19 cellular contexts compared by ENCODE assay signal in the genomic region with DNA sequence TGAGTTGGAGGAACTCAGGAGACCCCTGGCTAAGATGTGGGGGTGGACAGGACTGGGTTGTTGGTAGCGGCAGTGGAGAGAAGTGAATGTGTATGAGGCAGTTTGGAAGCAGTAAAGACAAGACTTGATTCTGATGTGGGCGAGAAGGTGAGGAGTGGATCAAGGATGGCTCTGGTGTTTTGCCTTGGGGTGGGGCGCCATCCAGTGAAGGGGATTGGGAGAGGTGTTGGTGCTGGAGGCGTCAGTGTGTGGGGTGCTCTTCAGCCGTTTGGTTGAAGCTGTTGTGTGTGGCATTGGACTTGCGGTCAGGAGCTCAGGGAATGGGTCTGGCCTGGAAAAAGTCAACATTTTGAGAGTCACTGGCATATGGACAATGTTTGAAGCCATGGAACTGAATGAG. TPM values are rescaled to one million over a fixed set of nuclear protein-coding genes. Genes with fewer than 3 reads are reported as not detected.
DNase-seq lines count a peak whose midpoint lies in the region; ATAC-seq, FAIRE-seq and TF ChIP-seq lines count a peak whose summit lies in the region.
"Had no signal": no experiment of that assay in that cellular context is flagged by ENCODE, and none has a peak within 500 bp of the region (broad histone marks: within the 10 kb centered on the region; RNA-seq: fewer than 3 reads in every experiment).

No MANE protein-coding gene starts in this region.

- intact Hi-C loops in K562 (cut with micrococcal nuclease): no loop called here
- intact Hi-C loops in CD8-positive, alpha-beta T cell (cut with DNase I, micrococcal nuclease): loop anchor here in 1 of 2 experiments (10.0 kb wide), 1 partner anchor 62 kb away; no protein-coding TSS in a partner anchor

- BruUV-seq in K562 (replicated peaks; lab: Mats Ljungman, UMichigan): no TSS peak

- no peak overlapping the region for H3K4me3 Mint-ChIP-seq in T-helper 2 cell treated with Interferon-gamma antibody and Interleukin-4, amounts not matched to agents 5 μg/mL and 100 μg/mL, for 36 hours
- H3K4me3 Mint-ChIP-seq in neural progenitor cell: no peak overlapping the region
- no peak overlapping the region for H3K4me3 Mint-ChIP-seq in CD8-positive, alpha-beta T cell
- H3K4me3 Mint-ChIP-seq: B cell had no signal

- H3K4me2 ChIP-seq in DND-41 (ENCODE audit: insufficient read depth, low read length) (no peak overlapping the region), K562 (ENCODE audit: insufficient read depth, low read length) (no peak overlapping the region), neural progenitor cell (no peak overlapping the region)

- H3K9ac ChIP-seq in DND-41 (ENCODE audit: low read depth, low read length) (no peak overlapping the region), K562 (ENCODE audit: insufficient read depth in 1 of 2, low read depth in 2 of 2, low read length in 2 of 2) (no peak overlapping the region), neural progenitor cell (no peak overlapping the region)

- H3K4me3 ChIP-seq in DND-41 (ENCODE audit: low read depth in 1 of 2, low read length in 2 of 2) (no peak overlapping the region), K562 (no peak overlapping the region), neural progenitor cell (no peak overlapping the region)
- no peak overlapping the region for H3K4me3 ChIP-seq in CD8-positive, alpha-beta T cell (ENCODE audit: low read depth, low read length)

- H3K36me3 ChIP-seq in DND-41 (ENCODE audit: insufficient read depth, low read length) (peaks cover 93% of the 10 kb centered on the region), K562 (ENCODE audit: control insufficient read depth, insufficient read depth, low read length) (peaks cover 63% of the 10 kb centered on the region), neural progenitor cell (peaks cover 11% of the 10 kb centered on the region)
- peaks cover 17% of the 10 kb centered on the region for H3K36me3 ChIP-seq in CD8-positive, alpha-beta T cell (ENCODE audit: insufficient read depth, low read length)

- 62% methylated on average over 6 of the region's 6 CpGs for whole genome bisulfite sequencing in K562 (ENCODE audit: insufficient coverage, low coverage, missing lambda C conversion rate)

- TF ChIP-seq EP300 in K562 (IDR thresholded peaks at IDR 0.05; ENCODE audit: low read length): no peak

- no peak for FAIRE-seq in K562 (lab: Jason Lieb, UNC)
- FAIRE-seq: GM12891, GM18507, RCC 7860 had no signal

- H2AFZ ChIP-seq in DND-41 (ENCODE audit: low read depth, low read length) (no peak overlapping the region), K562 (ENCODE audit: low read depth, low read length) (no peak overlapping the region), neural progenitor cell (replicated peaks) (no peak overlapping the region)

- H4K20me1 ChIP-seq in DND-41 (ENCODE audit: insufficient read depth, low read length): peaks cover 9% of the 10 kb centered on the region; the same call in 1 of the 2 replicates
- no peaks in the 10 kb centered on the region for H4K20me1 ChIP-seq in K562 (replicated peaks; ENCODE audit: control insufficient read depth, insufficient read depth, low read length)
- peaks cover 5% of the 10 kb centered on the region for H4K20me1 ChIP-seq in neural progenitor cell (ENCODE audit: low read depth)

- ATAC-seq in DND-41 (ENCODE audit: insufficient read depth, low read depth): no peak
- ATAC-seq in K562: peak; percentile 35; the same call in 1 of the 3 replicates
- ATAC-seq in CD8-positive, alpha-beta T cell: no peak

- H3K79me2 ChIP-seq in DND-41 (ENCODE audit: insufficient read depth, low read length): peaks cover 4% of the 10 kb centered on the region; the same call in 1 of the 2 replicates
- H3K79me2 ChIP-seq in K562 (ENCODE audit: control insufficient read depth, insufficient read depth, low read length): no peaks in the 10 kb centered on the region
- H3K79me2 ChIP-seq in neural progenitor cell (ENCODE audit: low read depth): peaks cover 3% of the 10 kb centered on the region

- TF ChIP-seq RAD21 in K562 (CRISPR knock-in tag; conservative IDR thresholded peaks at IDR 0.05 in 1 of 2, IDR thresholded peaks at IDR 0.05 in 1 of 2): no peak

- H3K27me3 ChIP-seq in DND-41 (ENCODE audit: insufficient read depth, low read length, poor library complexity): no peaks in the 10 kb centered on the region
- H3K27me3 ChIP-seq in K562 (ENCODE audit: control insufficient read depth in 2 of 2, insufficient read depth in 2 of 2, low read length in 2 of 2): no peaks in the 10 kb centered on the region
- no peaks in the 10 kb centered on the region for H3K27me3 ChIP-seq in neural progenitor cell
- H3K27me3 ChIP-seq in CD8-positive, alpha-beta T cell (ENCODE audit: insufficient read depth, low read length): no peaks in the 10 kb centered on the region

- peaks cover 42% of the 10 kb centered on the region for H3K36me3 Mint-ChIP-seq in T-helper 2 cell treated with Interferon-gamma antibody and Interleukin-4, amounts not matched to agents 5 μg/mL and 100 μg/mL, for 36 hours (ENCODE audit: low read depth)
- peaks cover 32% of the 10 kb centered on the region for H3K36me3 Mint-ChIP-seq in neural progenitor cell
- peaks cover 84% of the 10 kb centered on the region for H3K36me3 Mint-ChIP-seq in CD8-positive, alpha-beta T cell

- peak; percentile 17 for TF ChIP-seq CTCF in DND-41 (IDR thresholded peaks at IDR 0.05; ENCODE audit: borderline replicate concordance, extremely low read depth, low read length, poor library complexity, severe bottlenecking)
- 0 out of 6 replicates have a peak, but pooled peaks of 1 of the 3 experiments have one; percentile 14 for TF ChIP-seq CTCF in K562 (IDR thresholded peaks at IDR 0.05 in 2 of 3, conservative IDR thresholded peaks at IDR 0.05 in 1 of 3; ENCODE audit: insufficient read depth in 2 of 3, low read depth in 1 of 3, low read length in 3 of 3)
- TF ChIP-seq CTCF in neural progenitor cell (IDR thresholded peaks at IDR 0.05): no peak
- no peak for TF ChIP-seq CTCF in CD8-positive, alpha-beta T cell (IDR thresholded peaks at IDR 0.05)

- no peaks in the 10 kb centered on the region for H3K27me3 Mint-ChIP-seq in T-helper 2 cell treated with Interferon-gamma antibody and Interleukin-4, amounts not matched to agents 5 μg/mL and 100 μg/mL, for 36 hours (ENCODE audit: low read depth)
- no peaks in the 10 kb centered on the region for H3K27me3 Mint-ChIP-seq in neural progenitor cell (ENCODE audit: insufficient read depth, low read depth)
- H3K27me3 Mint-ChIP-seq in CD8-positive, alpha-beta T cell (ENCODE audit: low read depth): no peaks in the 10 kb centered on the region
- H3K27me3 Mint-ChIP-seq: B cell had no signal

- H3K9me3 Mint-ChIP-seq in T-helper 2 cell treated with Interferon-gamma antibody and Interleukin-4, amounts not matched to agents 5 μg/mL and 100 μg/mL, for 36 hours: no peaks in the 10 kb centered on the region
- no peaks in the 10 kb centered on the region for H3K9me3 Mint-ChIP-seq in neural progenitor cell
- no peaks in the 10 kb centered on the region for H3K9me3 Mint-ChIP-seq in CD8-positive, alpha-beta T cell

- in situ Hi-C loops in K562 (cut with MboI): no loop called here

- H3K9me1 ChIP-seq in K562 (ENCODE audit: control insufficient read depth, insufficient read depth, low read length): no peaks in the 10 kb centered on the region

- H3K27ac ChIP-seq in DND-41 (ENCODE audit: low read length): no peak overlapping the region
- H3K27ac ChIP-seq in K562 (ENCODE audit: extremely low read depth, low read depth, low read length): no peak overlapping the region
- H3K27ac ChIP-seq in neural progenitor cell: no peak overlapping the region
- H3K27ac ChIP-seq in CD8-positive, alpha-beta T cell (ENCODE audit: low read depth, low read length): no peak overlapping the region
- H3K27ac ChIP-seq: 22Rv1 had no signal

- H3K4me1 ChIP-seq in DND-41 (ENCODE audit: insufficient read depth, low read length): no peaks in the 10 kb centered on the region
- no peaks in the 10 kb centered on the region for H3K4me1 ChIP-seq in K562 (replicated peaks in 1 of 2; ENCODE audit: control insufficient read depth in 2 of 2, insufficient read depth in 2 of 2, low read length in 2 of 2)
- H3K4me1 ChIP-seq in neural progenitor cell: peaks cover 9% of the 10 kb centered on the region
- no peaks in the 10 kb centered on the region for H3K4me1 ChIP-seq in CD8-positive, alpha-beta T cell (ENCODE audit: insufficient read depth, low read length)

- CTCF ChIA-PET in K562 (lab: Yijun Ruan, JAX; ENCODE audit: low intra/inter-chr PET ratio): no interaction called here
- CTCF ChIA-PET in CD8-positive, alpha-beta T cell (lab: Charles Lee): interaction anchor here (1.0 kb wide), 1 partner anchor 58 kb away, joined by 3 read pairs; no protein-coding TSS in a partner anchor

- POLR2A ChIA-PET in K562 (lab: Yijun Ruan, JAX): interaction anchor here (0.6 to 1.0 kb wide), 2 partner anchors 20 to 1900 kb away, joined by 3 to 4 read pairs; no protein-coding TSS in a partner anchor
- POLR2A ChIA-PET in CD8-positive, alpha-beta T cell (lab: Charles Lee): interaction anchor here (1.1 kb wide), 1 partner anchor 9 kb away, joined by 4 read pairs; no protein-coding TSS in a partner anchor

- no peak for DNase-seq in T-helper 2 cell treated with Interferon-gamma antibody and Interleukin-4, amounts not matched to agents 5 μg/mL and 100 μg/mL, for 36 hours (ENCODE audit: low spot score)
- DNase-seq in T-helper 2 cell (no peak), DND-41 (no peak), K562 (ENCODE audit: extremely low read depth in 1 of 4, low spot score in 3 of 4) (peak in 1 of 4 experiments; percentile 5), neural progenitor cell (ENCODE audit: low spot score) (no peak), SHP77 (lab: John Stamatoyannopoulos, UW) (no peak), RKO (ENCODE audit: low spot score) (no peak)
- no peak for DNase-seq in CD8-positive, alpha-beta T cell
- DNase-seq: DMS 273 treated with DMSO at 0.1 percent for 48 hours, GF-D8, KBM-7, NCI-H2029 treated with DMSO at 0.1 percent for 48 hours, NCI-H510A treated with DMSO at 0.1 percent for 48 hours, SIG-M5 had no signal

- H3K9me3 ChIP-seq in DND-41 (ENCODE audit: insufficient read depth, low read length, severe bottlenecking): no peaks in the 10 kb centered on the region
- no peaks in the 10 kb centered on the region for H3K9me3 ChIP-seq in K562 (replicated peaks; ENCODE audit: control insufficient read depth, insufficient read depth, low read depth, low read length)
- no peaks in the 10 kb centered on the region for H3K9me3 ChIP-seq in neural progenitor cell (ENCODE audit: low read depth)
- H3K9me3 ChIP-seq in CD8-positive, alpha-beta T cell (ENCODE audit: low read length): no peaks in the 10 kb centered on the region

- peak overlapping the region; percentile 2 for H3K27ac Mint-ChIP-seq in T-helper 2 cell treated with Interferon-gamma antibody and Interleukin-4, amounts not matched to agents 5 μg/mL and 100 μg/mL, for 36 hours
- H3K27ac Mint-ChIP-seq in neural progenitor cell: peak overlapping the region; percentile 7
- no peak overlapping the region for H3K27ac Mint-ChIP-seq in CD8-positive, alpha-beta T cell
- H3K27ac Mint-ChIP-seq: B cell had no signal

- no peak for TF ChIP-seq POLR2A in K562 (conservative IDR thresholded peaks at IDR 0.05)

- peaks cover 4% of the 10 kb centered on the region for H3K4me1 Mint-ChIP-seq in T-helper 2 cell treated with Interferon-gamma antibody and Interleukin-4, amounts not matched to agents 5 μg/mL and 100 μg/mL, for 36 hours (ENCODE audit: low read depth)
- H3K4me1 Mint-ChIP-seq in neural progenitor cell: peaks cover 7% of the 10 kb centered on the region
- peaks cover 12% of the 10 kb centered on the region for H3K4me1 Mint-ChIP-seq in CD8-positive, alpha-beta T cell (ENCODE audit: low read depth)

- H3F3A ChIP-seq in neural progenitor cell (ENCODE audit: low read depth): peaks cover 10% of the 10 kb centered on the region

RNA-seq across cellular contexts. Expression of gene FAN1, which starts 13.3 kb away (rescaled TPM):
- total RNA-seq in K562 (2011; cell fraction: chromatin; rRNA removed; ENCODE audit: low replicate concordance): 19.0 and 55.4 TPM in 2 replicates
- 12.1 and 12.3 TPM in 2 replicates for total RNA-seq in K562 (2011; cell fraction: nucleolus; rRNA removed)
- 18.8 and 20.2 TPM in 2 replicates for total RNA-seq in K562 (2011; cell fraction: nucleoplasm; rRNA removed)
- total RNA-seq in K562 (2014; rRNA removed): 8.7 and 9.8 TPM in 2 replicates
- 14.3 and 14.6 TPM in 2 replicates for total RNA-seq in K562 (2014; rRNA removed; fragmentation: Illumina TruSeq; extraction: Trizol)
- 12.3 and 12.7 TPM in 2 replicates for total RNA-seq in K562 (2015; rRNA removed; fragmentation: Illumina TruSeq; extraction: Trizol)
- 12.6 and 13.4 TPM in 2 replicates for total RNA-seq in K562 (2021)
- 16.8 and 19.1 TPM in 2 replicates for polyA plus RNA-seq in K562 (2011; rRNA removed)
- polyA plus RNA-seq in K562 (2011; cell fraction: cytosol; rRNA removed): 5.2 and 8.0 TPM in 2 replicates
- 42.7 and 55.3 TPM in 2 replicates for polyA plus RNA-seq in K562 (2011; cell fraction: nucleus; rRNA removed)
- polyA plus RNA-seq in K562 (2012): 9.6 and 13.0 TPM in 2 replicates
- 11.5 and 11.8 TPM in 2 replicates for polyA plus RNA-seq in K562 (2014; fragmentation: Illumina TruSeq; extraction: Trizol)
- 1 to 10 TPM; 1.5 to 2.0 TPM for polyA plus RNA-seq in K562 (2014; fragmentation: Nextera tagmentation; extraction: Ambion mirVana)
- polyA plus RNA-seq in K562 (2014; rRNA removed): 12.0 and 13.6 TPM in 2 replicates
- polyA minus RNA-seq in K562 (2011; rRNA and poly(A)+ RNA removed): 15.4 and 20.4 TPM in 2 replicates
- 4.7 and 7.0 TPM in 2 replicates for polyA minus RNA-seq in K562 (2011; cell fraction: cytosol; rRNA and poly(A)+ RNA removed)
- polyA minus RNA-seq in K562 (2011; cell fraction: nucleus; rRNA and poly(A)+ RNA removed): 14.7 and 34.9 TPM in 2 replicates
- 32.0 and 35.3 TPM in 2 replicates for total RNA-seq in neural progenitor cell (ENCODE audit: low replicate concordance)
- total RNA-seq in CD8-positive, alpha-beta T cell: 1 to 10 TPM; 6.7 to 7.6 TPM
